Comparison of ENCODE assay signal across 13 cellular contexts in genomic region chr7:20240080-20240926, GRCh38. TPM values are rescaled to one million over a fixed set of nuclear protein-coding genes. Genes with fewer than 3 reads are reported as not detected.
DNase-seq lines count a peak whose midpoint lies in the region; ATAC-seq, FAIRE-seq and TF ChIP-seq lines count a peak whose summit lies in the region.
"Had no signal": no experiment of that assay in that cellular context is flagged by ENCODE, and none has a peak within 500 bp of the region (broad histone marks: within the 10 kb centered on the region; RNA-seq: fewer than 3 reads in every experiment).

No MANE protein-coding gene starts in this region.

- peak; percentile 36 for ATAC-seq in GM19467 (IDR thresholded peaks at IDR 0.05; ENCODE audit: unreplicated experiment)
- peak; percentile 41 for ATAC-seq in HG03095 (IDR thresholded peaks at IDR 0.05; ENCODE audit: unreplicated experiment)
- peak; percentile 66 for ATAC-seq in GM12878
- ATAC-seq: stimulated activated naive CD8-positive, alpha-beta T cell treated with anti-CD3 and anti-CD28 coated beads, Interleukin-15, amount 100 ng/mL, for 72 hours had no signal

- no peaks in the 10 kb centered on the region for H3K27me3 ChIP-seq in GM12878 (replicated peaks in 1 of 2; ENCODE audit: control insufficient read depth in 2 of 2, insufficient read depth in 2 of 2, low read length in 1 of 2)

- H3K9me3 Mint-ChIP-seq in activated T-helper 2 cell treated with anti-CD3 and anti-CD28 coated beads, Interferon-gamma antibody, Interleukin-2, Interleukin-4, amounts not matched to agents 10 μg/mL and 5 μg/mL and 100 μg/mL, durations not matched to agents 14 hours and 24 hours and 36 hours = no peaks in the 10 kb centered on the region
- H3K9me3 Mint-ChIP-seq: stimulated activated naive CD8-positive, alpha-beta T cell treated with anti-CD3 and anti-CD28 coated beads, Interleukin-15, amount 100 ng/mL, for 72 hours had no signal

- no peaks in the 10 kb centered on the region for H3K79me2 ChIP-seq in GM12878 (ENCODE audit: control insufficient read depth, insufficient read depth, low read length)

- no peaks in the 10 kb centered on the region for H3K36me3 ChIP-seq in GM12878 (ENCODE audit: control insufficient read depth in 2 of 2, insufficient read depth in 2 of 2, low read length in 1 of 2)

- POLR2A ChIA-PET in GM12878 (lab: Charles Lee) = interaction anchor here (0.5 to 10.2 kb wide), 12 partner anchors 21 to 87 kb away, joined by 3 to 151 read pairs (median 4); partner anchors contain the start of gene MACC1

- intact Hi-C loops in GM12878 (cut with micrococcal nuclease; ENCODE audit: unreplicated experiment) = loop anchor here (1.0 to 2.0 kb wide), 3 partner anchors 26 to 89 kb away; no protein-coding TSS in a partner anchor
- intact Hi-C loops in activated T-helper 2 cell treated with anti-CD3 and anti-CD28 coated beads, Interferon-gamma antibody, Interleukin-2, Interleukin-4, amounts not matched to agents 10 μg/mL and 5 μg/mL and 100 μg/mL, durations not matched to agents 14 hours and 24 hours and 36 hours (cut with micrococcal nuclease) = no loop called here

- H3K27me3 Mint-ChIP-seq in activated T-helper 2 cell treated with anti-CD3 and anti-CD28 coated beads, Interferon-gamma antibody, Interleukin-2, Interleukin-4, amounts not matched to agents 10 μg/mL and 5 μg/mL and 100 μg/mL, durations not matched to agents 14 hours and 24 hours and 36 hours (ENCODE audit: low read depth) = peaks cover 8% of the 10 kb centered on the region

- CTCF ChIA-PET in GM12878 (lab: Yijun Ruan, JAX) = interaction anchor here (0.6 to 12.5 kb wide), 12 partner anchors 20 to 88 kb away, joined by 3 to 159 read pairs (median 5); partner anchors contain the start of gene MACC1

- H3K4me3 Mint-ChIP-seq in activated T-helper 2 cell treated with anti-CD3 and anti-CD28 coated beads, Interferon-gamma antibody, Interleukin-2, Interleukin-4, amounts not matched to agents 10 μg/mL and 5 μg/mL and 100 μg/mL, durations not matched to agents 14 hours and 24 hours and 36 hours (ENCODE audit: low read depth) = no peak overlapping the region
- H3K4me3 Mint-ChIP-seq: stimulated activated naive CD8-positive, alpha-beta T cell treated with anti-CD3 and anti-CD28 coated beads, Interleukin-15, amount 100 ng/mL, for 72 hours had no signal

- WGBS in GM12878 (ENCODE audit: insufficient coverage, insufficient replicate concordance, low lambda C conversion rate, missing lambda C conversion rate) = 15% methylated on average over 9 of the region's 9 CpGs

- no peak for TF ChIP-seq POLR2A in GM12878 (IDR thresholded peaks at IDR 0.05; ENCODE audit: low read depth, low read length)

- DNase-seq in GM12865 (ENCODE audit: low read depth) = peak; percentile 91
- peak; percentile 91 for DNase-seq in GM12878 (ENCODE audit: low read depth, low spot score)
- DNase-seq in activated T-helper 2 cell treated with anti-CD3 and anti-CD28 coated beads, Interferon-gamma antibody, Interleukin-2, Interleukin-4, amounts not matched to agents 10 μg/mL and 5 μg/mL and 100 μg/mL, durations not matched to agents 14 hours and 24 hours and 36 hours (ENCODE audit: low spot score) = no peak
- DNase-seq in stimulated activated CD4-positive, alpha-beta T cell treated with anti-CD3 and anti-CD28 coated beads, Interleukin-2, amount 100 ng/mL, for 48 hours = no peak
- DNase-seq in GM19238 (ENCODE audit: insufficient read length, low spot score) = no peak
- DNase-seq in activated gamma-delta T cell (lab: John Stamatoyannopoulos, UW) = no peak
- DNase-seq: activated CD4-positive, alpha-beta T cell treated with anti-CD3 and anti-CD28 coated beads, Interleukin-2, amount 50 U/mL, for 1 hour; cerebellar nuclear complex; retina had no signal

- no peak overlapping the region for H3K27ac Mint-ChIP-seq in activated T-helper 2 cell treated with anti-CD3 and anti-CD28 coated beads, Interferon-gamma antibody, Interleukin-2, Interleukin-4, amounts not matched to agents 10 μg/mL and 5 μg/mL and 100 μg/mL, durations not matched to agents 14 hours and 24 hours and 36 hours

- H3K4me3 ChIP-seq in GM12865 (ENCODE audit: low read depth, low read length) (peak overlapping the region; percentile 45), GM12878 (peak overlapping the region; percentile 51; the same call in 1 of the 2 replicates)

- in situ Hi-C loops in GM12878 (cut with MboI) = loop anchor here (5.0 to 25.0 kb wide), 3 partner anchors 47 to 1697 kb away; partner anchors contain the start of gene CDCA7L

- H2AFZ ChIP-seq in GM12878 (ENCODE audit: control insufficient read depth, low read depth, low read length) = peak overlapping the region; percentile 30; the same call in 1 of the 2 replicates

- SMC1A ChIA-PET in GM12878 (lab: Charles Lee; ENCODE audit: uncharacterized antibody, unreplicated experiment) = interaction anchor here (0.6 to 16.4 kb wide), 26 partner anchors 8 to 1152 kb away, joined by 3 to 474 read pairs (median 6); partner anchors contain the start of genes ITGB8 and MACC1

- H3K4me1 ChIP-seq in GM12878 (ENCODE audit: control insufficient read depth, insufficient read depth, low read length) = peaks cover 49% of the 10 kb centered on the region

- FAIRE-seq in GM12878 (lab: Jason Lieb, UNC) = peak; percentile 92
- FAIRE-seq: D721Med had no signal

- no peak for TF ChIP-seq RAD21 in GM12878 (IDR thresholded peaks at IDR 0.05; ENCODE audit: insufficient read depth, low read depth, low read length)

- H4K20me1 ChIP-seq in GM12878 (ENCODE audit: control insufficient read depth, insufficient read depth) = no peaks in the 10 kb centered on the region

- TSS peak; percentile 75 for BruUV-seq in GM12878 (replicated peaks; lab: Mats Ljungman, UMichigan)

- TF ChIP-seq CTCF in GM12865 (IDR thresholded peaks at IDR 0.05; ENCODE audit: insufficient read depth, low read depth, low read length, missing control alignments) (no peak), GM12878 (IDR thresholded peaks at IDR 0.05 in 2 of 3, conservative IDR thresholded peaks at IDR 0.05 in 1 of 3; ENCODE audit: control insufficient read depth in 2 of 3, extremely low read depth in 1 of 3, insufficient read depth in 1 of 3, low read depth in 3 of 3, low read length in 3 of 3) (no peak)

- RAD21 ChIA-PET in GM12878 (lab: Charles Lee; ENCODE audit: unreplicated experiment) = interaction anchor here (0.6 to 11.5 kb wide), 19 partner anchors 21 to 1847 kb away, joined by 3 to 230 read pairs (median 7); partner anchors contain the start of genes ITGB8 and MACC1

- peak overlapping the region; percentile 56 for H3K4me2 ChIP-seq in GM12878 (ENCODE audit: control insufficient read depth, insufficient read depth)

- H3K9ac ChIP-seq in GM12878 (ENCODE audit: control insufficient read depth, insufficient read depth, low read length) = peak overlapping the region; percentile 33; the same call in 1 of the 2 replicates

- H3K4me1 Mint-ChIP-seq in activated T-helper 2 cell treated with anti-CD3 and anti-CD28 coated beads, Interferon-gamma antibody, Interleukin-2, Interleukin-4, amounts not matched to agents 10 μg/mL and 5 μg/mL and 100 μg/mL, durations not matched to agents 14 hours and 24 hours and 36 hours (ENCODE audit: low read depth) = peaks cover 14% of the 10 kb centered on the region

- H3K27ac ChIP-seq in GM12878 (ENCODE audit: control insufficient read depth, insufficient read depth) = peak overlapping the region; percentile 76

- H3K9me3 ChIP-seq in GM12878 (replicated peaks; ENCODE audit: control insufficient read depth, insufficient read depth, low read length) = no peaks in the 10 kb centered on the region

- no peaks in the 10 kb centered on the region for H3K36me3 Mint-ChIP-seq in activated T-helper 2 cell treated with anti-CD3 and anti-CD28 coated beads, Interferon-gamma antibody, Interleukin-2, Interleukin-4, amounts not matched to agents 10 μg/mL and 5 μg/mL and 100 μg/mL, durations not matched to agents 14 hours and 24 hours and 36 hours (ENCODE audit: low read depth)

- peak; percentile 90 to 96 for TF ChIP-seq EP300 in GM12878 (IDR thresholded peaks at IDR 0.05; ENCODE audit: borderline replicate concordance in 1 of 2, control insufficient read depth in 1 of 2, low read depth in 2 of 2, low read length in 2 of 2)

RNA-seq across cellular contexts. Expression of gene MACC1, which starts 23.1 kb away (rescaled TPM):
- total RNA-seq in GM12878 (2013; cell fraction: nucleolus; rRNA removed) = 593 and 645 TPM in 2 replicates
- total RNA-seq in GM12878 (2014; rRNA removed) = 23.7 and 31.0 TPM in 2 replicates
- 47.7 and 47.8 TPM in 2 replicates for total RNA-seq in GM12878 (2014; rRNA removed; fragmentation: Illumina TruSeq; extraction: Trizol)
- 26.6 and 27.6 TPM in 2 replicates for total RNA-seq in GM12878 (2021)
- polyA plus RNA-seq in GM12878 (2011; ENCODE audit: low read depth) = 2.0 TPM
- polyA plus RNA-seq in GM12878 (2011; rRNA removed) = 61.1 and 99.6 TPM in 2 replicates
- 20.5 and 20.6 TPM in 2 replicates for polyA plus RNA-seq in GM12878 (2011; cell fraction: cytosol; rRNA removed)
- polyA plus RNA-seq in GM12878 (2011; cell fraction: nucleus; rRNA removed) = 47.9 and 49.9 TPM in 2 replicates
- 2.8 and 4.0 TPM in 2 replicates for polyA plus RNA-seq in GM12878 (2012)
- 14.4 and 16.0 TPM in 2 replicates for polyA plus RNA-seq in GM12878 (2014; fragmentation: Illumina TruSeq; extraction: Trizol)
- 10 to 100 TPM in 1 of 2 experiments, 1 to 10 TPM in 1; 6.0 to 10.9 TPM for polyA plus RNA-seq in GM12878 (2014; fragmentation: Nextera tagmentation; extraction: Ambion mirVana)
- polyA plus RNA-seq in GM12878 (2014; rRNA removed) = 6.5 and 8.0 TPM in 2 replicates
- polyA plus RNA-seq in GM12878 (2016; fragmentation: Nextera tagmentation; extraction: Ambion mirVana) = 10 to 100 TPM in 1 of 2 experiments, 1 to 10 TPM in 1; 9.0 to 11.0 TPM
- polyA minus RNA-seq in GM12878 (2011; rRNA and poly(A)+ RNA removed) = 172 and 187 TPM in 2 replicates
- polyA minus RNA-seq in GM12878 (2011; cell fraction: cytosol; rRNA and poly(A)+ RNA removed) = 79.0 and 99.2 TPM in 2 replicates
- polyA minus RNA-seq in GM12878 (2011; cell fraction: nucleus; rRNA and poly(A)+ RNA removed) = 139 and 207 TPM in 2 replicates
- total RNA-seq in activated T-helper 2 cell treated with anti-CD3 and anti-CD28 coated beads, Interferon-gamma antibody, Interleukin-2, Interleukin-4, amounts not matched to agents 10 μg/mL and 5 μg/mL and 100 μg/mL, durations not matched to agents 14 hours and 24 hours and 36 hours = not detected in 2 replicates

Comparison
In these comparisons a context has a peak if more than half of its experiments do, and no peak if none do; other contexts are left out.
1. DNase-seq: peak in GM12865 (single experiment) and GM12878 (single experiment); none in activated T-helper 2 cell treated with anti-CD3 and anti-CD28 coated beads, Interferon-gamma antibody, Interleukin-2, Interleukin-4, amounts not matched to agents 10 μg/mL and 5 μg/mL and 100 μg/mL, durations not matched to agents 14 hours and 24 hours and 36 hours (single experiment), stimulated activated CD4-positive, alpha-beta T cell treated with anti-CD3 and anti-CD28 coated beads, Interleukin-2, amount 100 ng/mL, for 48 hours (0 of 2), GM19238 (single experiment) and activated gamma-delta T cell (single experiment).
2. RNA of gene MACC1, which starts 23.1 kb away (total RNA-seq): 23.7 to 645 TPM in GM12878; not detected in activated T-helper 2 cell treated with anti-CD3 and anti-CD28 coated beads, Interferon-gamma antibody, Interleukin-2, Interleukin-4, amounts not matched to agents 10 μg/mL and 5 μg/mL and 100 μg/mL, durations not matched to agents 14 hours and 24 hours and 36 hours; every median in the first group is over 10 times any median in the second.
3. Peak in every context shown above with its lines, with median percentiles within 50 percentile points of each other: ATAC-seq.